Comparison of ENCODE assay signal across 8 cellular contexts in the genomic region with DNA sequence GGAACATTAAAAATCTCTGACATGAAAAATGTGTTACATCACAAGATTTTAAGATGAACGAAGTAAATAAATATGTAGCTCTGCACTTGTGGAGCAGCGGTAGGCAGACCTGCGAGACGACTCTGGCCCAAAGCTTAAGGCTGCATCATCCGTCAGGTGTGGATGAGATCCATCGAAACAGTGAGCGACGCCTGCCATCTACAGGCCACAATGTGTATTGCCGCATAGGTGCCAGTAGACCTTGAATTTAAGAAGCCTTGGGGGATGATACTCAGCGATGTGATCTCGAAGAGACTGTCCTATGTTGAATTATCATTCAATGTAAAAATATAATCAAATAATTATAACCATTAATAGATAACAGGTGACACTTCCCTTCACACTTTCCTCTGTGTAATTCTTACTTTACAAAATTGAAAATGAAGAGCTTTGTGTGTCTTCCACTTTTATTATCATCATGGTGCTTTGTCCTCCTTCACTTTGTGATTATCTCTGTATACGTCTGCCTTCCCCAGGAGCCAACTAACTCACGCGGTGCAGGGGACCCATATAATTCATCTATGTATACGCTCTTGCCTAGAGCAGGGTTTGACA.
DNase-seq lines count a peak whose midpoint lies in the region; ATAC-seq and TF ChIP-seq lines count a peak whose summit lies in the region.

No MANE protein-coding gene starts in this region.

- DNase-seq in BE2C = peak; percentile 70
- DNase-seq in NCI-H345 (lab: John Stamatoyannopoulos, UW) = peak; percentile 81
- peak; percentile 53 to 74 for DNase-seq in activated CD4-positive, alpha-beta T cell treated with anti-CD3 and anti-CD28 coated beads for 24 hours (ENCODE audit: low read depth in 2 of 2)
- DNase-seq in choroid plexus epithelial cell (ENCODE audit: low read depth) = peak; percentile 82
- peak; percentile 43 to 74 (median 56) for DNase-seq in stimulated activated CD4-positive, alpha-beta T cell treated with anti-CD3 and anti-CD28 coated beads, TNF-alpha, amount 100 ng/mL, for 24 hours (ENCODE audit: low read depth in 3 of 3)

- ATAC-seq in GM19035 (IDR thresholded peaks at IDR 0.05; ENCODE audit: unreplicated experiment) = peak; percentile 98
- ATAC-seq in HG03159 (IDR thresholded peaks at IDR 0.05; ENCODE audit: unreplicated experiment) = peak; percentile 98

- H3K9me3 ChIP-seq in BE2C (0 out of 2 replicates have a peak, but pooled peaks cover 4% of the 10 kb centered on the region), liver (ENCODE audit: control insufficient read depth in 4 of 4, low read length in 3 of 4) (peaks cover 0 to 5% (median 0%) of the 10 kb centered on the region in 4 donors)

- TF ChIP-seq RAD21 in liver (IDR thresholded peaks at IDR 0.05) = peak; percentile 91 to 95

- no peaks in the 10 kb centered on the region for H3K36me3 ChIP-seq in BE2C
- no peaks in the 10 kb centered on the region for H3K36me3 ChIP-seq in liver (ENCODE audit: control insufficient read depth in 4 of 4, insufficient read depth in 3 of 4, low read depth in 1 of 4, low read length in 3 of 4)

- H3K4me1 ChIP-seq in BE2C (no peaks in the 10 kb centered on the region), liver (ENCODE audit: control insufficient read depth in 4 of 4, insufficient read depth in 4 of 4, low read length in 3 of 4) (no peaks in the 10 kb centered on the region)

- TF ChIP-seq CTCF in BE2C (IDR thresholded peaks at IDR 0.05; ENCODE audit: low read depth, low read length) (peak; percentile 95), choroid plexus epithelial cell (conservative IDR thresholded peaks at IDR 0.05; ENCODE audit: low read depth, low read length) (peak; percentile 93), liver (IDR thresholded peaks at IDR 0.05; ENCODE audit: low read depth, low read length, missing input control) (peak; percentile 94)

- 9% methylated on average over 15 of the region's 15 CpGs for WGBS in liver

- H3K4me3 ChIP-seq in BE2C (ENCODE audit: low read depth, low read length) (no peak overlapping the region), choroid plexus epithelial cell (ENCODE audit: low read depth, low read length) (no peak overlapping the region), liver (ENCODE audit: low read depth in 1 of 3, low read length in 3 of 3) (no peak overlapping the region)

- H3K27me3 ChIP-seq in BE2C = no peaks in the 10 kb centered on the region
- H3K27me3 ChIP-seq in liver (ENCODE audit: control insufficient read depth in 4 of 4, insufficient read depth in 4 of 4, low read length in 3 of 4) = peaks cover 0 to 9% (median 0%) of the 10 kb centered on the region in 4 donors

- H3K9ac ChIP-seq in liver (ENCODE audit: low read depth in 1 of 2, low read length in 2 of 2) = no peak overlapping the region

- H3K27ac ChIP-seq in liver (ENCODE audit: low read depth in 1 of 2, low read length in 2 of 2) = no peak overlapping the region

TF ChIP-seq in liver, 16 proteins besides CTCF, POLR2A, EP300 and RAD21:
- TF ChIP-seq YY1 (IDR thresholded peaks at IDR 0.05) (no peak), HNF4G (IDR thresholded peaks at IDR 0.05) (no peak), TAF1 (conservative IDR thresholded peaks at IDR 0.05) (no peak), JUND (IDR thresholded peaks at IDR 0.05) (no peak), HNF4A (conservative IDR thresholded peaks at IDR 0.05) (no peak)
- TF ChIP-seq, protein P1, sequence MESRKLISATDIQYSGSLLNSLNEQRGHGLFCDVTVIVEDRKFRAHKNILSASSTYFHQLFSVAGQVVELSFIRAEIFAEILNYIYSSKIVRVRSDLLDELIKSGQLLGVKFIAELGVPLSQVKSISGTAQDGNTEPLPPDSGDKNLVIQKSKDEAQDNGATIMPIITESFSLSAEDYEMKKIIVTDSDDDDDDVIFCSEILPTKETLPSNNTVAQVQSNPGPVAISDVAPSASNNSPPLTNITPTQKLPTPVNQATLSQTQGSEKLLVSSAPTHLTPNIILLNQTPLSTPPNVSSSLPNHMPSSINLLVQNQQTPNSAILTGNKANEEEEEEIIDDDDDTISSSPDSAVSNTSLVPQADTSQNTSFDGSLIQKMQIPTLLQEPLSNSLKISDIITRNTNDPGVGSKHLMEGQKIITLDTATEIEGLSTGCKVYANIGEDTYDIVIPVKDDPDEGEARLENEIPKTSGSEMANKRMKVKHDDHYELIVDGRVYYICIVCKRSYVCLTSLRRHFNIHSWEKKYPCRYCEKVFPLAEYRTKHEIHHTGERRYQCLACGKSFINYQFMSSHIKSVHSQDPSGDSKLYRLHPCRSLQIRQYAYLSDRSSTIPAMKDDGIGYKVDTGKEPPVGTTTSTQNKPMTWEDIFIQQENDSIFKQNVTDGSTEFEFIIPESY (IDR thresholded peaks at IDR 0.05) = no peak
- TF ChIP-seq, protein P2, sequence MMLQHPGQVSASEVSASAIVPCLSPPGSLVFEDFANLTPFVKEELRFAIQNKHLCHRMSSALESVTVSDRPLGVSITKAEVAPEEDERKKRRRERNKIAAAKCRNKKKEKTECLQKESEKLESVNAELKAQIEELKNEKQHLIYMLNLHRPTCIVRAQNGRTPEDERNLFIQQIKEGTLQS (IDR thresholded peaks at IDR 0.05) = no peak
